In the genomic region with DNA sequence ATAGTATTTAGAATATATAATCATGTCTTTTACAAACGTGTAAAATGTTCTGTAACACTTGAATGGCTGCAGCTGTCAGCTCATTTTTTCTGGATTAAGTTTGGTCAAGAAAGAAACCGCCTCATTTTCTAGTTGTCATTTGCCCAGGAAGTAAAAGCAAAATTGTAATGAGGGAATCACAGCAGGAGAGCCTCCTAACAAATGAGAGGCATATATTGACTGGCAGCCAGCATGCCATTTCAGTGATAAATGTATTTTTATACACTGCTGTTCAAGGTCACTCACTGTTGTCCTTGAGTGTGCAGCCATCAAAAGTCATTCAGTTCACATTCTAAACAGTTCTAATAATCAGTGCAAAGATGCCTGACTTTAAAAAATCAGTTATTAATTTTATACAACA, we compare ENCODE assay signal across 15 cellular contexts.
A peak's percentile ranks its signal among the peaks of the same experiment; 100 is the strongest.
DNase-seq lines count a peak whose midpoint lies in the region; ATAC-seq and TF ChIP-seq lines count a peak whose summit lies in the region.
"Had no signal": no experiment of that assay in that cellular context is flagged by ENCODE, and none has a peak within 500 bp of the region (broad histone marks: within the 10 kb centered on the region; RNA-seq: fewer than 3 reads in every experiment).

No MANE protein-coding gene starts in this region.

- H3K27me3 ChIP-seq in BLaER1 treated with 17β-estradiol and CSF1 and Interleukin-3, amounts not matched to agents 10 nM and 100 nM: no peaks in the 10 kb centered on the region
- H3K27me3 ChIP-seq in heart left ventricle: no peaks in the 10 kb centered on the region

- H3K9me3 ChIP-seq in BLaER1 treated with 17β-estradiol and CSF1 and Interleukin-3, amounts not matched to agents 10 nM and 100 nM (replicated peaks in 1 of 11): no peaks in the 10 kb centered on the region
- no peaks in the 10 kb centered on the region for H3K9me3 ChIP-seq in HEK293 (ENCODE audit: control insufficient read depth, insufficient read depth, low read depth, low read length)
- no peaks in the 10 kb centered on the region for H3K9me3 ChIP-seq in heart left ventricle

- H3K36me3 ChIP-seq in BLaER1 treated with 17β-estradiol and CSF1 and Interleukin-3, amounts not matched to agents 10 nM and 100 nM: 0 out of 22 replicates have a peak, but pooled peaks cover 0 to 4% (median 0%) of the 10 kb centered on the region in 11 experiments
- no peaks in the 10 kb centered on the region for H3K36me3 ChIP-seq in HEK293 (ENCODE audit: control insufficient read depth in 2 of 2, insufficient read depth in 1 of 2, low read length in 2 of 2)
- H3K36me3 ChIP-seq in heart left ventricle: no peaks in the 10 kb centered on the region

- H3K9ac ChIP-seq in BLaER1 treated with 17β-estradiol and CSF1 and Interleukin-3, amounts not matched to agents 10 nM and 100 nM: no peak overlapping the region

- ATAC-seq in heart left ventricle (peak; percentile 73 to 80 (median 76)), HG03571 (IDR thresholded peaks at IDR 0.05; ENCODE audit: unreplicated experiment) (no peak), HG03342 (IDR thresholded peaks at IDR 0.05; ENCODE audit: unreplicated experiment) (no peak), HG03196 (IDR thresholded peaks at IDR 0.05; ENCODE audit: unreplicated experiment) (no peak), HG02610 (IDR thresholded peaks at IDR 0.05; ENCODE audit: unreplicated experiment) (no peak)
- ATAC-seq: activated T-cell treated with anti-CD3 and anti-CD28 coated beads, Interleukin-2, amount 50 U/mL, for 4 hours had no signal

- H3K4me1 ChIP-seq in BLaER1 treated with 17β-estradiol and CSF1 and Interleukin-3, amounts not matched to agents 10 nM and 100 nM: peaks cover 16 to 48% (median 35%) of the 10 kb centered on the region in 10 experiments
- H3K4me1 ChIP-seq in HEK293 (ENCODE audit: control insufficient read depth, insufficient read depth, low read length) (peaks cover 23% of the 10 kb centered on the region), heart left ventricle (peaks cover 0 to 34% (median 12%) of the 10 kb centered on the region in 12 donors)

- TF ChIP-seq CTCF in HEK293 (tag by site-specific recombination; IDR thresholded peaks at IDR 0.05) (no peak), heart left ventricle (IDR thresholded peaks at IDR 0.05) (no peak)

- WGBS in heart left ventricle, 4 donors: 39 to 53% (median 46%) methylated on average over 2 of the region's 2 CpGs

- TF ChIP-seq POLR2A in heart left ventricle (IDR thresholded peaks at IDR 0.05): no peak

- H3K4me3 ChIP-seq in BLaER1 treated with 17β-estradiol and CSF1 and Interleukin-3, amounts not matched to agents 10 nM and 100 nM: no peak overlapping the region
- no peak overlapping the region for H3K4me3 ChIP-seq in HEK293 (ENCODE audit: low read depth, low read length)
- no peak overlapping the region for H3K4me3 ChIP-seq in heart left ventricle
- H3K4me3 ChIP-seq: lung, PC-9 had no signal

- DNase-seq in NCI-H2227 (lab: John Stamatoyannopoulos, UW; ENCODE audit: unreplicated experiment) (peak; percentile 39), heart left ventricle (peak in 2 of 5 donors; percentile 29 to 31)
- DNase-seq: activated CD4-positive, alpha-beta T cell treated with anti-CD3 and anti-CD28 coated beads, Interleukin-2, amount 50 U/mL, for 4 hours; activated T-cell treated with anti-CD3 and anti-CD28 coated beads, Interleukin-2, amount 50 U/mL, for 4 hours; Calu3; cerebellar nuclear complex; Karpas-422; PC-9 had no signal

- H3K27ac ChIP-seq in BLaER1 treated with 17β-estradiol and CSF1 and Interleukin-3, amounts not matched to agents 10 nM and 100 nM: no peak overlapping the region
- H3K27ac ChIP-seq in HEK293 (ENCODE audit: extremely low read depth, low read depth, low read length) (no peak overlapping the region), heart left ventricle (peak overlapping the region in 6 of 12 donors; percentile 2 to 50 (median 32))
- H3K27ac ChIP-seq: PC-9 had no signal

- intact Hi-C loops in heart left ventricle (cut with DNase I): no loop called here

- POLR2A ChIA-PET in HEK293 (lab: Yijun Ruan, JAX): no interaction called here

- CTCF ChIA-PET in HEK293 (lab: Yijun Ruan, JAX): interaction anchor here (0.6 to 1.8 kb wide), 2 partner anchors 9 to 133 kb away, joined by 3 to 5 read pairs; no protein-coding TSS in a partner anchor

- H4K20me1 ChIP-seq in BLaER1 treated with 17β-estradiol and CSF1 and Interleukin-3, amounts not matched to agents 10 nM and 100 nM: no peaks in the 10 kb centered on the region

- peak overlapping the region in 6 of 11 experiments; percentile 4 to 56 (median 38); a peak in 8 of 22 replicates for H3K4me2 ChIP-seq in BLaER1 treated with 17β-estradiol and CSF1 and Interleukin-3, amounts not matched to agents 10 nM and 100 nM
- H3K4me2 ChIP-seq: PC-9 had no signal

TF ChIP-seq in HEK293, 187 proteins besides CTCF, POLR2A, EP300 and RAD21 (continues in another document):
- TF ChIP-seq ZNF585B (tag by site-specific recombination; IDR thresholded peaks at IDR 0.05) (no peak), RBAK (tag by site-specific recombination; IDR thresholded peaks at IDR 0.05) (no peak), EGR2 (tag by site-specific recombination; IDR thresholded peaks at IDR 0.05; ENCODE audit: low read depth) (no peak), IKZF3 (tag by site-specific recombination; IDR thresholded peaks at IDR 0.05) (0 out of 2 replicates have a peak, but pooled peaks have one; percentile 22), REPIN1 (tag by site-specific recombination; IDR thresholded peaks at IDR 0.05; ENCODE audit: low read depth) (no peak), ZNF501 (tag by site-specific recombination; IDR thresholded peaks at IDR 0.05) (no peak), ZNF169 (tag by site-specific recombination; IDR thresholded peaks at IDR 0.05) (no peak), GFI1B (tag by site-specific recombination; IDR thresholded peaks at IDR 0.05) (no peak), SP7 (tag by site-specific recombination; IDR thresholded peaks at IDR 0.05) (peak; percentile 36), ZNF596 (tag by site-specific recombination; IDR thresholded peaks at IDR 0.05) (no peak), GLIS1 (tag by site-specific recombination; IDR thresholded peaks at IDR 0.05) (peak; percentile 31; the same call in 1 of the 2 replicates), ZNF707 (tag by site-specific recombination; IDR thresholded peaks at IDR 0.05) (no peak), ZBTB1 (tag by site-specific recombination; IDR thresholded peaks at IDR 0.05) (no peak)
- TF ChIP-seq, protein P1, sequence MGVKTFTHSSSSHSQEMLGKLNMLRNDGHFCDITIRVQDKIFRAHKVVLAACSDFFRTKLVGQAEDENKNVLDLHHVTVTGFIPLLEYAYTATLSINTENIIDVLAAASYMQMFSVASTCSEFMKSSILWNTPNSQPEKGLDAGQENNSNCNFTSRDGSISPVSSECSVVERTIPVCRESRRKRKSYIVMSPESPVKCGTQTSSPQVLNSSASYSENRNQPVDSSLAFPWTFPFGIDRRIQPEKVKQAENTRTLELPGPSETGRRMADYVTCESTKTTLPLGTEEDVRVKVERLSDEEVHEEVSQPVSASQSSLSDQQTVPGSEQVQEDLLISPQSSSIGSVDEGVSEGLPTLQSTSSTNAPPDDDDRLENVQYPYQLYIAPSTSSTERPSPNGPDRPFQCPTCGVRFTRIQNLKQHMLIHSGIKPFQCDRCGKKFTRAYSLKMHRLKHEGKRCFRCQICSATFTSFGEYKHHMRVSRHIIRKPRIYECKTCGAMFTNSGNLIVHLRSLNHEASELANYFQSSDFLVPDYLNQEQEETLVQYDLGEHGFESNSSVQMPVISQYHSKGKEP (tag by site-specific recombination; IDR thresholded peaks at IDR 0.05): no peak
- TF ChIP-seq, protein P2, sequence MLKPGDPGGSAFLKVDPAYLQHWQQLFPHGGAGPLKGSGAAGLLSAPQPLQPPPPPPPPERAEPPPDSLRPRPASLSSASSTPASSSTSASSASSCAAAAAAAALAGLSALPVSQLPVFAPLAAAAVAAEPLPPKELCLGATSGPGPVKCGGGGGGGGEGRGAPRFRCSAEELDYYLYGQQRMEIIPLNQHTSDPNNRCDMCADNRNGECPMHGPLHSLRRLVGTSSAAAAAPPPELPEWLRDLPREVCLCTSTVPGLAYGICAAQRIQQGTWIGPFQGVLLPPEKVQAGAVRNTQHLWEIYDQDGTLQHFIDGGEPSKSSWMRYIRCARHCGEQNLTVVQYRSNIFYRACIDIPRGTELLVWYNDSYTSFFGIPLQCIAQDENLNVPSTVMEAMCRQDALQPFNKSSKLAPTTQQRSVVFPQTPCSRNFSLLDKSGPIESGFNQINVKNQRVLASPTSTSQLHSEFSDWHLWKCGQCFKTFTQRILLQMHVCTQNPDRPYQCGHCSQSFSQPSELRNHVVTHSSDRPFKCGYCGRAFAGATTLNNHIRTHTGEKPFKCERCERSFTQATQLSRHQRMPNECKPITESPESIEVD (tag by site-specific recombination; IDR thresholded peaks at IDR 0.05): peak; percentile 32; the same call in 1 of the 2 replicates
- TF ChIP-seq, protein P3, sequence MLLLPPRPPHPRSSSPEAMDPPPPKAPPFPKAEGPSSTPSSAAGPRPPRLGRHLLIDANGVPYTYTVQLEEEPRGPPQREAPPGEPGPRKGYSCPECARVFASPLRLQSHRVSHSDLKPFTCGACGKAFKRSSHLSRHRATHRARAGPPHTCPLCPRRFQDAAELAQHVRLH (tag by site-specific recombination; IDR thresholded peaks at IDR 0.05): no peak
- TF ChIP-seq, protein P4, sequence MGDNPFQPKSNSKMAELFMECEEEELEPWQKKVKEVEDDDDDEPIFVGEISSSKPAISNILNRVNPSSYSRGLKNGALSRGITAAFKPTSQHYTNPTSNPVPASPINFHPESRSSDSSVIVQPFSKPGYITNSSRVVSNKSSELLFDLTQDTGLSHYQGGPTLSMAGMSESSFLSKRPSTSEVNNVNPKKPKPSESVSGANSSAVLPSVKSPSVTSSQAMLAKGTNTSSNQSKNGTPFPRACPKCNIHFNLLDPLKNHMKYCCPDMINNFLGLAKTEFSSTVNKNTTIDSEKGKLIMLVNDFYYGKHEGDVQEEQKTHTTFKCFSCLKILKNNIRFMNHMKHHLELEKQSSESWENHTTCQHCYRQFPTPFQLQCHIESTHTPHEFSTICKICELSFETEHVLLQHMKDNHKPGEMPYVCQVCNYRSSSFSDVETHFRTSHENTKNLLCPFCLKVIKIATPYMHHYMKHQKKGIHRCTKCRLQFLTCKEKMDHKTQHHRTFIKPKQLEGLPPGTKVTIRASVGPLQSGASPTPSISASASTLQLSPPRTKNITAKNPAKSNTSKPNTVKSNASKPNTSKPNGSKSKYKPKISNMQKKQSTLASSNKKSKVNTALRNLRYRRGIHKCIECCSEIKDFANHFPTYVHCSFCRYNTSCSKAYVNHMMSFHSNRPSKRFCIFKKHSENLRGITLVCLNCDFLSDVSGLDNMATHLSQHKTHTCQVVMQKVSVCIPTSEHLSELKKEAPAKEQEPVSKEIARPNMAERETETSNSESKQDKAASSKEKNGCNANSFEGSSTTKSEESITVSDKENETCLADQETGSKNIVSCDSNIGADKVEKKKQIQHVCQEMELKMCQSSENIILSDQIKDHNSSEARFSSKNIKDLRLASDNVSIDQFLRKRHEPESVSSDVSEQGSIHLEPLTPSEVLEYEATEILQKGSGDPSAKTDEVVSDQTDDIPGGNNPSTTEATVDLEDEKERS (tag by site-specific recombination; IDR thresholded peaks at IDR 0.05): no peak

Comparison
In these comparisons a context has a peak if more than half of its experiments do, and no peak if none do; other contexts are left out.
1. ATAC-seq: peak in heart left ventricle (4 of 4); none in HG03571 (single experiment), HG03342 (single experiment), HG03196 (single experiment) and HG02610 (single experiment).